In the genomic region with DNA sequence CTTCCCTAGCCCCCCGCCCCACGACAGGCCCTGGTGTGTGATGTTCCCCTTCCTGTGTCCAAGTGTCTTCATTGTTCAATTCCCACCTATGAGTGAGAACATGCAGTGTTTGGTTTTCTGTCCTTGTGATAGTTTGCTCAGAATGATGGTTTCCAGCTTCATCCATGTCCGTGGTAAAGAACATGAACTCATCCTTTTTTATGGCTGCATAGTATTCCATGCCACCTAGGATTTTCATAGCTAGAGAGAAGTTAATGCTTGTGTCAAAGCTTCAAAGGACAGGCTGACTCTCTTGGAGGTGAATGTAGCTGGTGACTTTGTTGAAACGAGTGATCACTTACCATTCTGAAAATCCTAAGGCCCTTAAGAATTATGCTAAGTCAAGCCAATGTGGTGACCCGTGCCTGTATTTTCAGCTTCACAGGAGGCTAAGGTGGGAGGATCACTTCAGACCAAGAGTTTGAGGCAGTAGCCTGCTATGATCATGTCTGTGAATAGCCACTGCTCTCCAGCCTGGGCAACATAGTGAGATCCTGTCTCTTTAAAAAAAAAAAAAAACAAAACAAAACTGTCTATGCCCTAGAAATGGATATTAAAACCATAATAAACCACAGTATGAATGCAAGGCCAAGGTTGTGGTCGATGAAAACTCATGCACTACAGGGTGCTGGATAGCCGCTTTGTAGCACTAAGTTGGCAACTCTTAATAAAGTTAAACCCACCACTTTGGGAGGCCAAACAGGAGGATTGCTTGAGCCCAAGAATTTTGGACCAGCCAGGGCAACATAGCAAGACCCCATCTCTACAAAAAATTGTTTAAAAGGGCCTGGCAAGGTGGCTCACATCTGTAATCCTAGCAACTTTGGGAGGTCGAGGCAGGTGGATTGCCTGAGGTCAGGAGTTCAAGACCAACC, we compare ENCODE assay signal across 33 cellular contexts.
"Had no signal": no experiment of that assay in that cellular context is flagged by ENCODE, and none has a peak within 500 bp of the region (broad histone marks: within the 10 kb centered on the region; RNA-seq: fewer than 3 reads in every experiment).

No MANE protein-coding gene starts in this region.

- H3K4me1 Mint-ChIP-seq: brain had no signal

- H3K9me3 ChIP-seq: adrenal gland had no signal

- H3K27me3 ChIP-seq: adrenal gland had no signal

- H3K27ac Mint-ChIP-seq: activated CD4-positive, alpha-beta T cell treated with anti-CD3 and anti-CD28 coated beads for 36 hours; activated CD4-positive, alpha-beta T cell treated with anti-CD3 and anti-CD28 coated beads, Interleukin-2, amount 10 ng/mL, durations not matched to agents 7 days and 5 days; activated CD8-positive, alpha-beta T cell treated with anti-CD3 and anti-CD28 coated beads, Interleukin-2, amount 10 ng/mL, durations not matched to agents 7 days and 5 days; activated naive CD4-positive, alpha-beta T cell treated with anti-CD3 and anti-CD28 coated beads, Interleukin-2, amount 50 U/mL, for 24 hours; activated naive CD8-positive, alpha-beta T cell treated with anti-CD3 and anti-CD28 coated beads, Interleukin-2, amount 10 ng/mL, durations not matched to agents 7 days and 5 days; activated T-helper 2 cell treated with anti-CD3 and anti-CD28 coated beads, Interferon-gamma antibody, Interleukin-2, Interleukin-4, amounts not matched to agents 10 μg/mL and 5 μg/mL and 100 μg/mL, durations not matched to agents 14 hours and 24 hours and 36 hours had no signal

- H3K4me2 ChIP-seq: KMS-11 had no signal

- ATAC-seq: activated CD4-positive, alpha-beta T cell treated with anti-CD3 and anti-CD28 coated beads for 36 hours; activated CD4-positive, CD25-positive, alpha-beta regulatory T cell treated with anti-CD3 and anti-CD28 coated beads, Interleukin-2, amount 50 U/mL, for 24 hours; activated CD8-positive, alpha-beta T cell treated with anti-CD3 and anti-CD28 coated beads, Interleukin-2, amount 10 ng/mL, durations not matched to agents 7 days and 5 days had no signal

- H3K36me3 ChIP-seq: adrenal gland had no signal

- H3K4me3 Mint-ChIP-seq: activated CD4-positive, alpha-beta T cell treated with anti-CD3 and anti-CD28 coated beads for 36 hours; activated CD4-positive, alpha-beta T cell treated with anti-CD3 and anti-CD28 coated beads, Interleukin-2, amount 10 ng/mL, durations not matched to agents 7 days and 5 days; activated CD8-positive, alpha-beta T cell treated with anti-CD3 and anti-CD28 coated beads, Interleukin-2, amount 10 ng/mL, durations not matched to agents 7 days and 5 days; activated naive CD4-positive, alpha-beta T cell treated with anti-CD3 and anti-CD28 coated beads, Interleukin-2, amount 50 U/mL, for 24 hours; activated naive CD8-positive, alpha-beta T cell treated with anti-CD3 and anti-CD28 coated beads, Interleukin-2, amount 10 ng/mL, durations not matched to agents 7 days and 5 days; activated T-cell treated with anti-CD3 and anti-CD28 coated beads, Interleukin-2, amount 50 U/mL, for 24 hours; brain had no signal

- H3K9ac ChIP-seq: KMS-11 had no signal

- H3K27ac ChIP-seq: adrenal gland, KMS-11 had no signal

- H3K4me3 ChIP-seq: adrenal gland had no signal

- DNase-seq: activated CD4-positive, alpha-beta T cell treated with anti-CD3 and anti-CD28 coated beads for 36 hours; activated CD4-positive, alpha-beta T cell treated with anti-CD3 and anti-CD28 coated beads, Interleukin-2, amount 10 ng/mL, durations not matched to agents 7 days and 5 days; activated CD4-positive, alpha-beta T cell treated with anti-CD3 and anti-CD28 coated beads, Interleukin-2, amount 50 U/mL, for 48 hours; activated CD8-positive, alpha-beta T cell treated with anti-CD3 and anti-CD28 coated beads, Interleukin-2, amount 10 ng/mL, durations not matched to agents 7 days and 5 days; activated gamma-delta T cell; activated naive CD4-positive, alpha-beta T cell treated with Interleukin-2 at 50 U/mL for 16 hours; activated naive CD8-positive, alpha-beta T cell treated with anti-CD3 and anti-CD28 coated beads, Interleukin-2, amount 10 ng/mL, durations not matched to agents 7 days and 5 days; activated T-cell treated with anti-CD3 and anti-CD28 coated beads, Interleukin-2, amount 50 U/mL, for 24 hours; adrenal gland; central memory CD4-positive, alpha-beta T cell; NCI-H1092 treated with DMSO at 0.1 percent for 48 hours; NCI-H1417; NCI-H146; NCI-H187; NCI-H2029 treated with DMSO at 0.1 percent for 48 hours; NCI-H2107; NCI-H2171; NCI-H510A; NCI-H526; NCI-H748 treated with DMSO at 0.1 percent for 48 hours; NK-92 treated with Interleukin-12 subunit alpha and Interleukin-12 subunit beta, amount 100 ng/mL, for 24 hours; Right ventricle myocardium superior; SW 1271; T-helper 1 cell; T1000 had no signal

- H3K27me3 Mint-ChIP-seq: activated CD4-positive, alpha-beta T cell treated with anti-CD3 and anti-CD28 coated beads for 36 hours; activated CD4-positive, alpha-beta T cell treated with anti-CD3 and anti-CD28 coated beads, Interleukin-2, amount 10 ng/mL, durations not matched to agents 7 days and 5 days; activated naive CD4-positive, alpha-beta T cell treated with anti-CD3 and anti-CD28 coated beads, Interleukin-2, amount 50 U/mL, for 24 hours; activated naive CD8-positive, alpha-beta T cell treated with anti-CD3 and anti-CD28 coated beads, Interleukin-2, amount 10 ng/mL, durations not matched to agents 7 days and 5 days; activated T-cell treated with anti-CD3 and anti-CD28 coated beads, Interleukin-2, amount 50 U/mL, for 24 hours; brain had no signal

- FAIRE-seq: astrocyte, bronchial epithelial cell, TTC549 had no signal

- H3K9me3 Mint-ChIP-seq: activated naive CD4-positive, alpha-beta T cell treated with anti-CD3 and anti-CD28 coated beads, Interleukin-2, amount 50 U/mL, for 24 hours; activated naive CD8-positive, alpha-beta T cell treated with anti-CD3 and anti-CD28 coated beads, Interleukin-2, amount 10 ng/mL, durations not matched to agents 7 days and 5 days; brain had no signal
